ENCODE assay signal across 17 cellular contexts in genomic region chr6:35209081-35209480, GRCh38. TPM values are rescaled to one million over a fixed set of nuclear protein-coding genes. Genes with fewer than 3 reads are reported as not detected.
A peak's percentile ranks its signal among the peaks of the same experiment; 100 is the strongest.
DNase-seq lines count a peak whose midpoint lies in the region.
"Had no signal": no experiment of that assay in that cellular context is flagged by ENCODE, and none has a peak within 500 bp of the region (broad histone marks: within the 10 kb centered on the region; RNA-seq: fewer than 3 reads in every experiment).

No MANE protein-coding gene starts in this region.

- H3K18ac ChIP-seq in neuronal stem cell (ENCODE audit: low read length) = no peak overlapping the region
- no peak overlapping the region for H3K18ac ChIP-seq in mesenchymal stem cell (ENCODE audit: low read depth in 1 of 2, low read length in 2 of 2)

- H2BK12ac ChIP-seq in neuronal stem cell (ENCODE audit: low read length) (peak overlapping the region; percentile 24), mesenchymal stem cell (ENCODE audit: low read length in 2 of 2) (no peak overlapping the region)

- H3K27ac ChIP-seq in neuronal stem cell (replicated peaks; ENCODE audit: low read length) (no peak overlapping the region), mesenchymal stem cell (ENCODE audit: low read length, poor library complexity, severe bottlenecking) (no peak overlapping the region)
- H3K27ac ChIP-seq: C4-2B, KMS-11 had no signal

- no peak overlapping the region for H2AFZ ChIP-seq in neuronal stem cell (ENCODE audit: low read length)
- H2AFZ ChIP-seq in mesenchymal stem cell (ENCODE audit: low read depth, low read length) = no peak overlapping the region

- H3K27me3 ChIP-seq in neuronal stem cell (ENCODE audit: control insufficient read depth in 3 of 3, insufficient read depth in 3 of 3, low read depth in 1 of 3, low read length in 3 of 3) (peaks cover 0 to 9% (median 5%) of the 10 kb centered on the region in 3 experiments), mesenchymal stem cell (ENCODE audit: control insufficient read depth in 1 of 2, insufficient read depth in 1 of 2, low read length in 2 of 2) (peaks cover 49 to 73% of the 10 kb centered on the region in 2 experiments)

- no peak overlapping the region for H2BK120ac ChIP-seq in neuronal stem cell (ENCODE audit: low read depth, low read length)
- no peak overlapping the region for H2BK120ac ChIP-seq in mesenchymal stem cell (ENCODE audit: low read depth, low read length)

- H2BK5ac ChIP-seq in neuronal stem cell (ENCODE audit: low read length) = no peak overlapping the region
- H2BK5ac ChIP-seq in mesenchymal stem cell (ENCODE audit: low read depth, low read length, poor library complexity, severe bottlenecking) = no peak overlapping the region

- H3K9me3 ChIP-seq in neuronal stem cell (replicated peaks in 1 of 2; ENCODE audit: control insufficient read depth in 2 of 2, insufficient read depth in 1 of 2, low read depth in 1 of 2, low read length in 2 of 2) = no peaks in the 10 kb centered on the region
- H3K9me3 ChIP-seq in mesenchymal stem cell (ENCODE audit: control insufficient read depth, low read length) = no peaks in the 10 kb centered on the region
- H3K9me3 ChIP-seq: Caco-2 had no signal

- H3K9ac ChIP-seq in neuronal stem cell (ENCODE audit: low read depth, low read length, poor library complexity) = no peak overlapping the region
- no peak overlapping the region for H3K9ac ChIP-seq in mesenchymal stem cell (ENCODE audit: low read length)
- H3K9ac ChIP-seq: KMS-11 had no signal

- no peak overlapping the region for H4K91ac ChIP-seq in neuronal stem cell (ENCODE audit: low read depth, low read length, poor library complexity)
- no peak overlapping the region for H4K91ac ChIP-seq in mesenchymal stem cell (ENCODE audit: low read length)

- no peak overlapping the region for H3K23ac ChIP-seq in neuronal stem cell (ENCODE audit: low read depth, low read length, poor library complexity)
- H3K23ac ChIP-seq in mesenchymal stem cell (ENCODE audit: low read length in 2 of 2) = no peak overlapping the region

- WGBS in neuronal stem cell (ENCODE audit: extremely low coverage in 2 of 2, insufficient read length in 2 of 2, insufficient replicate concordance in 1 of 2), 2 donors = no CpG with 5 or more reads among the region's 1 CpG
- 96% methylated on average over 1 of the region's 1 CpG for WGBS in mesenchymal stem cell

- DNase-seq in NCI-H2107 treated with DMSO at 0.1 percent for 48 hours (lab: John Stamatoyannopoulos, UW; ENCODE audit: unreplicated experiment) (peak; percentile 47), NCI-H2107 (lab: John Stamatoyannopoulos, UW) (no peak), NCI-H1105 (lab: John Stamatoyannopoulos, UW) (peak; percentile 30), NCI-H69 (lab: John Stamatoyannopoulos, UW) (peak; percentile 62), neuronal stem cell (ENCODE audit: low spot score) (no peak), mesenchymal stem cell (no peak), OCI-M1 (lab: John Stamatoyannopoulos, UW) (no peak), activated gamma-delta T cell (lab: John Stamatoyannopoulos, UW) (no peak)
- DNase-seq: Caco-2, DND-41, H9, NCI-H1048, NCI-H187, SIG-M5, T-helper 17 cell had no signal

- H3K4ac ChIP-seq in neuronal stem cell (ENCODE audit: low read length) = no peak overlapping the region
- H3K4ac ChIP-seq in mesenchymal stem cell (ENCODE audit: low read depth in 1 of 2, low read length in 2 of 2) = no peak overlapping the region

- H3K4me2 ChIP-seq in neuronal stem cell (ENCODE audit: insufficient read depth, low read length, poor library complexity, severe bottlenecking) (no peak overlapping the region), mesenchymal stem cell (ENCODE audit: low read length, poor library complexity, severe bottlenecking) (no peak overlapping the region)
- H3K4me2 ChIP-seq: KMS-11 had no signal

- H3K36me3 ChIP-seq in neuronal stem cell (replicated peaks in 1 of 2; ENCODE audit: control insufficient read depth in 2 of 2, insufficient read depth in 2 of 2, low read length in 2 of 2) = no peaks in the 10 kb centered on the region
- no peaks in the 10 kb centered on the region for H3K36me3 ChIP-seq in mesenchymal stem cell (ENCODE audit: control insufficient read depth in 1 of 2, insufficient read depth in 2 of 2, low read depth in 1 of 2, low read length in 2 of 2)

- no peak overlapping the region for H3K14ac ChIP-seq in neuronal stem cell (ENCODE audit: low read length)
- H3K14ac ChIP-seq in mesenchymal stem cell (ENCODE audit: low read length in 2 of 2) = no peak overlapping the region

- H3K4me3 ChIP-seq in neuronal stem cell (ENCODE audit: low read length in 2 of 2) (no peak overlapping the region), mesenchymal stem cell (ENCODE audit: insufficient read depth in 1 of 2, low read depth in 1 of 2, low read length in 2 of 2) (no peak overlapping the region)

- H3K4me1 ChIP-seq in neuronal stem cell (ENCODE audit: control insufficient read depth in 2 of 2, insufficient read depth in 1 of 2, low read depth in 1 of 2, low read length in 2 of 2) = peaks cover 8 to 10% of the 10 kb centered on the region in 2 donors
- peaks cover 9% of the 10 kb centered on the region for H3K4me1 ChIP-seq in mesenchymal stem cell (ENCODE audit: control insufficient read depth, insufficient read depth, low read depth, low read length)

- H3K79me1 ChIP-seq in neuronal stem cell (ENCODE audit: low read depth, low read length) = no peaks in the 10 kb centered on the region
- no peaks in the 10 kb centered on the region for H3K79me1 ChIP-seq in mesenchymal stem cell (replicated peaks; ENCODE audit: low read length, poor library complexity, severe bottlenecking)

- H4K8ac ChIP-seq in neuronal stem cell (ENCODE audit: low read depth, low read length) (no peak overlapping the region), mesenchymal stem cell (ENCODE audit: low read length) (no peak overlapping the region)

- H2BK15ac ChIP-seq in neuronal stem cell (ENCODE audit: low read length) (no peak overlapping the region), mesenchymal stem cell (ENCODE audit: low read depth, poor library complexity, severe bottlenecking) (no peak overlapping the region)

- H2AK5ac ChIP-seq in neuronal stem cell (ENCODE audit: low read depth, low read length) (peak overlapping the region; percentile 3), mesenchymal stem cell (ENCODE audit: low read length, severe bottlenecking) (no peak overlapping the region)

RNA-seq across cellular contexts. Expression of gene SCUBE3, which starts 4.7 kb away (rescaled TPM):
- 17.3 TPM for polyA plus RNA-seq in neuronal stem cell (2013, experiment 1 of 2)
- 17.3 TPM for polyA plus RNA-seq in neuronal stem cell (2013, experiment 2 of 2)
- 2.0 TPM for polyA plus RNA-seq in mesenchymal stem cell (2013, experiment 1 of 2)
- 1.9 TPM for polyA plus RNA-seq in mesenchymal stem cell (2013, experiment 2 of 2)

RNA-seq across cellular contexts. Expression of gene ZNF76, which starts 50.5 kb away (rescaled TPM):
- polyA plus RNA-seq in neuronal stem cell (2013, experiment 1 of 2) = 22.2 TPM
- polyA plus RNA-seq in neuronal stem cell (2013, experiment 2 of 2) = 22.2 TPM
- 12.0 TPM for polyA plus RNA-seq in mesenchymal stem cell (2013, experiment 1 of 2)
- polyA plus RNA-seq in mesenchymal stem cell (2013, experiment 2 of 2) = 10.9 TPM

Comparison
In these comparisons a context has a peak if more than half of its experiments do, and no peak if none do; other contexts are left out.
1. DNase-seq: peak in NCI-H2107 treated with DMSO at 0.1 percent for 48 hours (single experiment), NCI-H1105 (single experiment) and NCI-H69 (single experiment); none in NCI-H2107 (single experiment), neuronal stem cell (single experiment), mesenchymal stem cell (single experiment), OCI-M1 (single experiment) and activated gamma-delta T cell (single experiment).